ENCODE assay signal across 8 cellular contexts in genomic region chr2:47783491-47784330, GRCh38.
DNase-seq lines count a peak whose midpoint lies in the region; ATAC-seq and TF ChIP-seq lines count a peak whose summit lies in the region.

No MANE protein-coding gene starts in this region.

- H3K4me1 ChIP-seq in KMS-11 (ENCODE audit: low read depth, poor library complexity, severe bottlenecking), result peaks cover 22% of the 10 kb centered on the region

- H2AFZ ChIP-seq in KMS-11 (ENCODE audit: low read depth), result peak overlapping the region; percentile 52; the same call in 1 of the 2 replicates

- H3K36me3 ChIP-seq in KMS-11 (ENCODE audit: insufficient read depth), result no peaks in the 10 kb centered on the region

- peak overlapping the region; percentile 72 for H3K4me2 ChIP-seq in KMS-11

- peaks cover 48% of the 10 kb centered on the region for H3K79me2 ChIP-seq in KMS-11 (ENCODE audit: insufficient read depth, low read depth)

- TF ChIP-seq CTCF in KMS-11 (conservative IDR thresholded peaks at IDR 0.05; ENCODE audit: low read depth, low read length), result no peak

- peak; percentile 75 for DNase-seq in DMS79 treated with DMSO at 0.1 percent for 48 hours (lab: John Stamatoyannopoulos, UW)
- DNase-seq in SHP77 treated with DMSO at 0.1 percent for 48 hours (lab: John Stamatoyannopoulos, UW), result peak; percentile 33
- DNase-seq in activated gamma-delta T cell treated with anti-CD3 and anti-CD28 coated beads, Interleukin-2, amount 50 U/mL, for 16 hours (ENCODE audit: low read depth), result peak; percentile 39
- DNase-seq in foreskin melanocyte, result peak; percentile 41
- peak in 46 of 56 donors; percentile 4 to 81 (median 56) for DNase-seq in nucleus accumbens (lab: John Stamatoyannopoulos, UW)
- DNase-seq in superior temporal gyrus (ENCODE audit: extremely low spot score), result peak; percentile 19

- H3K9ac ChIP-seq in KMS-11, result peak overlapping the region; percentile 91

- H3K27ac ChIP-seq in KMS-11, result peak overlapping the region; percentile 96

- peak; percentile 28 for ATAC-seq in GM21786 (IDR thresholded peaks at IDR 0.05; ENCODE audit: unreplicated experiment)

- peaks cover 35% of the 10 kb centered on the region for H4K20me1 ChIP-seq in KMS-11 (ENCODE audit: insufficient read depth)

- H3K4me3 ChIP-seq in KMS-11 (IDR thresholded peaks at IDR 0.05; ENCODE audit: insufficient read depth, low read depth, low read length), result peak overlapping the region; percentile 66

- H3K27me3 ChIP-seq in KMS-11 (ENCODE audit: insufficient read depth, low read depth), result no peaks in the 10 kb centered on the region

Comparison
In these comparisons a context has a peak if more than half of its experiments do, and no peak if none do; other contexts are left out.
1. Peak in every context shown above with its lines: DNase-seq, ATAC-seq, H3K4me3 ChIP-seq and H3K27ac ChIP-seq.
2. DNase-seq: peak in every context shown above with its lines; median percentile 75 in DMS79 treated with DMSO at 0.1 percent for 48 hours; 56 in nucleus accumbens; 41 in foreskin melanocyte; 39 in activated gamma-delta T cell treated with anti-CD3 and anti-CD28 coated beads, Interleukin-2, amount 50 U/mL, for 16 hours; 33 in SHP77 treated with DMSO at 0.1 percent for 48 hours; 19 in superior temporal gyrus.